Comparison of ENCODE assay signal across 1 cellular context in genomic region chr14:91271639-91272038, GRCh38.
TF ChIP-seq lines count a peak whose summit lies in the region.

No MANE protein-coding gene starts in this region.

TF ChIP-seq in GM23338, 12 proteins besides CTCF, POLR2A, EP300 and RAD21:
- no peak for TF ChIP-seq JUNB (IDR thresholded peaks at IDR 0.05; ENCODE audit: unreplicated experiment)
- TF ChIP-seq NANOG (IDR thresholded peaks at IDR 0.05; ENCODE audit: borderline replicate concordance): no peak
- TF ChIP-seq EZH2phosphoT487 (IDR thresholded peaks at IDR 0.05; ENCODE audit: unreplicated experiment): no peak
- TF ChIP-seq CREB1 (CRISPR knock-in tag; IDR thresholded peaks at IDR 0.05; ENCODE audit: low read depth): no peak
- TF ChIP-seq POLR2AphosphoS5 (IDR thresholded peaks at IDR 0.05; ENCODE audit: low read depth): no peak
- TF ChIP-seq STAT1 (IDR thresholded peaks at IDR 0.05; ENCODE audit: unreplicated experiment): no peak
- no peak for TF ChIP-seq ZNF114 (CRISPR knock-in tag; IDR thresholded peaks at IDR 0.05)
- TF ChIP-seq ZNF462 (CRISPR knock-in tag; IDR thresholded peaks at IDR 0.05): no peak
- TF ChIP-seq EZH2 (IDR thresholded peaks at IDR 0.05; ENCODE audit: low read depth, unreplicated experiment): no peak
